ENCODE assay signal across 8 cellular contexts in the genomic region with DNA sequence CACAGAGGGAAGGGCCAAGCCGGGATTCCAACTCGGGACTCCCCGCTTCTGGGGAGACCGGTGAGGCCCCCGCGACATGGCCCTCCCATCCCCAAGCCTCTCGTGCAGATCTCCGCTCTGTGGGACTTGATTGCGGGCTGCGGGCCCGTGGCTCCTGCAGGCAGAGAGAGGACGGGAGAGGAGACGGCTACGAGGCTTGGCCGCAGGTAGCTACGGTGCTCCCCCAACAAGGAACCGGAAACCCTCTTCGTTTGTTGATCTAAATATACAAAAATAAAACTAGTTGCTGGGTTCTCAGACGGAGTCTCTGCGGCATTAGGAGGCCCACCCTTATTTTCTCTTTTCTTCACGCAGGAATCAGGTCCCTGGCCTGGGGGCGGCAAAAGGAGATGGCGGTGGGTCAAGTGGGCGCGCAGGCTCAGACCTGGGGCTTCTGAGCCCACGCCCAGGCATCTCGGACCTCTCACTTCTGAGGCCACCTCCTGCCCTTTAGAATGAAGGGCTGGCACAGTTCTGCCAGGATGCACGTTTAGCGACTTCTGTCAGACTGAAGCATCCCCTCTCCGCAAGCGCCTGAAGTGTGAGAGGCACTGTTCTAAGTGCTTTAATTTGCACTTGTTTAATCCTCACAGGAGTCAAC. TPM values are rescaled to one million over a fixed set of nuclear protein-coding genes. Genes with fewer than 3 reads are reported as not detected.
DNase-seq lines count a peak whose midpoint lies in the region; TF ChIP-seq lines count a peak whose summit lies in the region.

No MANE protein-coding gene starts in this region.

- peaks cover 29% of the 10 kb centered on the region for H3K79me2 ChIP-seq in MM.1S (ENCODE audit: low read length)

- H3K4me2 ChIP-seq in MM.1S (ENCODE audit: low read depth, low read length), result peak overlapping the region; percentile 96

- DNase-seq in GM13976 (ENCODE audit: low spot score), result peak; percentile 72
- peak; percentile 53 for DNase-seq in H7
- DNase-seq in MM.1S, result peak; percentile 62
- DNase-seq in stimulated activated CD4-positive, alpha-beta T cell treated with anti-CD3 and anti-CD28 coated beads, Interleukin-15, amount 100 ng/mL, for 24 hours, result peak; percentile 46
- DNase-seq in NCI-H82 treated with DMSO at 0.1 percent for 48 hours (lab: John Stamatoyannopoulos, UW; ENCODE audit: unreplicated experiment), result no peak
- no peak for DNase-seq in NCI-H128 (lab: John Stamatoyannopoulos, UW; ENCODE audit: unreplicated experiment)

- peaks cover 9% of the 10 kb centered on the region; the same call in 1 of the 2 replicates for H3F3A ChIP-seq in MM.1S (ENCODE audit: insufficient read depth, low read length)

- no peaks in the 10 kb centered on the region for H3K36me3 ChIP-seq in H7 (replicated peaks; ENCODE audit: control insufficient read depth, insufficient read depth, low read length)
- no peaks in the 10 kb centered on the region for H3K36me3 ChIP-seq in MM.1S (replicated peaks; ENCODE audit: insufficient read depth, low read length)
- no peaks in the 10 kb centered on the region for H3K36me3 ChIP-seq in iPS-15b (ENCODE audit: control insufficient read depth, insufficient read depth, low read length)

- TF ChIP-seq CTCF in GM13976 (IDR thresholded peaks at IDR 0.05; ENCODE audit: borderline replicate concordance, control extremely low read depth, extremely low read depth, insufficient read depth, missing control alignments) (no peak), MM.1S (IDR thresholded peaks at IDR 0.05; ENCODE audit: low read length) (no peak)

- no peaks in the 10 kb centered on the region for H4K20me1 ChIP-seq in MM.1S (ENCODE audit: insufficient read depth, low read length)

- in situ Hi-C loops in GM13976 (cut with MboI; ENCODE audit: low sequenced_read_pairs, unreplicated experiment), result no loop called here

- H3K9me3 ChIP-seq in MM.1S (replicated peaks; ENCODE audit: insufficient read depth, low read length) (no peaks in the 10 kb centered on the region), iPS-15b (ENCODE audit: control insufficient read depth, insufficient read depth, low read length) (no peaks in the 10 kb centered on the region)

- peak overlapping the region; percentile 82 for H3K4me3 ChIP-seq in H7 (ENCODE audit: insufficient read depth, low read depth, low read length)
- H3K4me3 ChIP-seq in MM.1S (ENCODE audit: low read length), result peak overlapping the region; percentile 88
- H3K4me3 ChIP-seq in iPS-15b (ENCODE audit: low read depth, low read length), result peak overlapping the region; percentile 89

- H3K27me3 ChIP-seq in H7 (ENCODE audit: control insufficient read depth, insufficient read depth, low read length) (peaks cover 11% of the 10 kb centered on the region), MM.1S (replicated peaks; ENCODE audit: insufficient read depth, low read length) (no peaks in the 10 kb centered on the region), iPS-15b (ENCODE audit: control insufficient read depth, insufficient read depth, low read length) (peaks cover 13% of the 10 kb centered on the region)

- no peaks in the 10 kb centered on the region for H3K9me2 ChIP-seq in MM.1S (replicated peaks; ENCODE audit: insufficient read depth, low read length)

- H3K27me3 Mint-ChIP-seq in activated naive CD8-positive, alpha-beta T cell, result no peaks in the 10 kb centered on the region

- peak overlapping the region; percentile 82 for H3K27ac ChIP-seq in MM.1S (ENCODE audit: low read length)

- H3K4me1 Mint-ChIP-seq in activated naive CD8-positive, alpha-beta T cell (ENCODE audit: low read depth), result peaks cover 33% of the 10 kb centered on the region

- peak overlapping the region; percentile 86 for H3K4me3 Mint-ChIP-seq in activated naive CD8-positive, alpha-beta T cell

- H3K27ac Mint-ChIP-seq in activated naive CD8-positive, alpha-beta T cell, result peak overlapping the region; percentile 72

- H3K4me1 ChIP-seq in MM.1S (ENCODE audit: low read length), result peaks cover 14% of the 10 kb centered on the region
- peaks cover 8% of the 10 kb centered on the region for H3K4me1 ChIP-seq in iPS-15b (ENCODE audit: control insufficient read depth, insufficient read depth, low read length)

- H3K9ac ChIP-seq in MM.1S (ENCODE audit: low read length), result peak overlapping the region; percentile 92
- peak overlapping the region; percentile 81 for H3K9ac ChIP-seq in iPS-15b (ENCODE audit: low read depth, low read length)

- H3K9me3 Mint-ChIP-seq in activated naive CD8-positive, alpha-beta T cell (ENCODE audit: low read depth), result no peaks in the 10 kb centered on the region

- no peaks in the 10 kb centered on the region for H3K36me3 Mint-ChIP-seq in activated naive CD8-positive, alpha-beta T cell

- H2AFZ ChIP-seq in MM.1S (ENCODE audit: low read length), result peak overlapping the region; percentile 99

RNA-seq across cellular contexts. Expression of gene GNB5, which starts 10.9 kb away (rescaled TPM):
- 23.9 and 28.6 TPM in 2 replicates for total RNA-seq in H7 (2014; rRNA removed; shearing (Covaris generic))

Comparison
In these comparisons a context has a peak if more than half of its experiments do, and no peak if none do; other contexts are left out.
1. DNase-seq: peak in GM13976 (single experiment), H7 (single experiment), MM.1S (single experiment) and stimulated activated CD4-positive, alpha-beta T cell treated with anti-CD3 and anti-CD28 coated beads, Interleukin-15, amount 100 ng/mL, for 24 hours (single experiment); none in NCI-H82 treated with DMSO at 0.1 percent for 48 hours (single experiment) and NCI-H128 (single experiment).
2. Peak in every context shown above with its lines, with median percentiles within 50 percentile points of each other: H3K4me3 ChIP-seq.